1 cellular context compared by ENCODE assay signal in the genomic region with DNA sequence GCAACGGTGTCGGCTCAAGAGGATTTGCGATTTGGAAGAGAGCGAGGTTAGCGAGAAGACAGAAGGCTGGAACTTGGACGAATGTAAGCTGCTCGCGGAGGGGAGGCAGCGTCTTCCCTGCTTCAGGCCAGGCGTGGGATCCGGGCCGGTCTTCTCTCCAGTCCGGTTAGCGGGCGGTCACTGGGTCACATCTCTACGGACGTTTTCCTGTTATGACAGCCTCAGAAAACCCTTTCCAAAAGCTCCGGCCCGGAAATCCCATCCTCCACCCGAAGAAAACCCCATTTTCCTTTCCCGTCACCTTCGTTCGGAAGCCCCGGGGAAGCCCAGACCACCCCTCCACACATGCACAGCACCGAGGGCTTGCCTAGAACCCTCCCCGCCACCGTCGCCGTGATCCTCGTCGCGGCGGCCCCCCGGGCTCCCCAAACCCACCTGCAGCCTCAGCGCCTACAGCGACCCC.
A peak's percentile ranks its signal among the peaks of the same experiment; 100 is the strongest.
TF ChIP-seq lines count a peak whose summit lies in the region.

No MANE protein-coding gene starts in this region.

TF ChIP-seq in GM12878, 131 proteins besides CTCF, POLR2A, EP300 and RAD21:
- TF ChIP-seq POLR2AphosphoS2 (IDR thresholded peaks at IDR 0.05; ENCODE audit: low read depth, low read length): peak; percentile 68; the same call in 1 of the 2 replicates
- 0 out of 2 replicates have a peak, but pooled peaks have one; percentile 44 for TF ChIP-seq EED (IDR thresholded peaks at IDR 0.05; ENCODE audit: low read depth)
- TF ChIP-seq GATAD2B (conservative IDR thresholded peaks at IDR 0.05; ENCODE audit: low read depth): peak; percentile 26; the same call in 1 of the 2 replicates
- TF ChIP-seq NR2F1 (conservative IDR thresholded peaks at IDR 0.05): peak; percentile 76
- 0 out of 2 replicates have a peak, but pooled peaks have one; percentile 13 for TF ChIP-seq TCF12 (IDR thresholded peaks at IDR 0.05; ENCODE audit: low read depth, low read length)
- TF ChIP-seq ETV6 (conservative IDR thresholded peaks at IDR 0.05 in 1 of 2, IDR thresholded peaks at IDR 0.05 in 1 of 2; ENCODE audit: borderline replicate concordance in 1 of 2, low read depth in 1 of 2): no peak
- TF ChIP-seq, protein P1, sequence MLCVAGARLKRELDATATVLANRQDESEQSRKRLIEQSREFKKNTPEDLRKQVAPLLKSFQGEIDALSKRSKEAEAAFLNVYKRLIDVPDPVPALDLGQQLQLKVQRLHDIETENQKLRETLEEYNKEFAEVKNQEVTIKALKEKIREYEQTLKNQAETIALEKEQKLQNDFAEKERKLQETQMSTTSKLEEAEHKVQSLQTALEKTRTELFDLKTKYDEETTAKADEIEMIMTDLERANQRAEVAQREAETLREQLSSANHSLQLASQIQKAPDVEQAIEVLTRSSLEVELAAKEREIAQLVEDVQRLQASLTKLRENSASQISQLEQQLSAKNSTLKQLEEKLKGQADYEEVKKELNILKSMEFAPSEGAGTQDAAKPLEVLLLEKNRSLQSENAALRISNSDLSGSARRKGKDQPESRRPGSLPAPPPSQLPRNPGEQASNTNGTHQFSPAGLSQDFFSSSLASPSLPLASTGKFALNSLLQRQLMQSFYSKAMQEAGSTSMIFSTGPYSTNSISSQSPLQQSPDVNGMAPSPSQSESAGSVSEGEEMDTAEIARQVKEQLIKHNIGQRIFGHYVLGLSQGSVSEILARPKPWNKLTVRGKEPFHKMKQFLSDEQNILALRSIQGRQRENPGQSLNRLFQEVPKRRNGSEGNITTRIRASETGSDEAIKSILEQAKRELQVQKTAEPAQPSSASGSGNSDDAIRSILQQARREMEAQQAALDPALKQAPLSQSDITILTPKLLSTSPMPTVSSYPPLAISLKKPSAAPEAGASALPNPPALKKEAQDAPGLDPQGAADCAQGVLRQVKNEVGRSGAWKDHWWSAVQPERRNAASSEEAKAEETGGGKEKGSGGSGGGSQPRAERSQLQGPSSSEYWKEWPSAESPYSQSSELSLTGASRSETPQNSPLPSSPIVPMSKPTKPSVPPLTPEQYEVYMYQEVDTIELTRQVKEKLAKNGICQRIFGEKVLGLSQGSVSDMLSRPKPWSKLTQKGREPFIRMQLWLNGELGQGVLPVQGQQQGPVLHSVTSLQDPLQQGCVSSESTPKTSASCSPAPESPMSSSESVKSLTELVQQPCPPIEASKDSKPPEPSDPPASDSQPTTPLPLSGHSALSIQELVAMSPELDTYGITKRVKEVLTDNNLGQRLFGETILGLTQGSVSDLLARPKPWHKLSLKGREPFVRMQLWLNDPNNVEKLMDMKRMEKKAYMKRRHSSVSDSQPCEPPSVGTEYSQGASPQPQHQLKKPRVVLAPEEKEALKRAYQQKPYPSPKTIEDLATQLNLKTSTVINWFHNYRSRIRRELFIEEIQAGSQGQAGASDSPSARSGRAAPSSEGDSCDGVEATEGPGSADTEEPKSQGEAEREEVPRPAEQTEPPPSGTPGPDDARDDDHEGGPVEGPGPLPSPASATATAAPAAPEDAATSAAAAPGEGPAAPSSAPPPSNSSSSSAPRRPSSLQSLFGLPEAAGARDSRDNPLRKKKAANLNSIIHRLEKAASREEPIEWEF (IDR thresholded peaks at IDR 0.05; ENCODE audit: insufficient replicate concordance, low read depth, low read length): no peak
- TF ChIP-seq YBX1 (IDR thresholded peaks at IDR 0.05): no peak
- peak in 1 of 2 experiments; percentile 6; a peak in 2 of 4 replicates for TF ChIP-seq IKZF2 (IDR thresholded peaks at IDR 0.05)
- peak; percentile 53; the same call in 1 of the 2 replicates for TF ChIP-seq IKZF1 (conservative IDR thresholded peaks at IDR 0.05)
- 0 out of 2 replicates have a peak, but pooled peaks have one; percentile 1 for TF ChIP-seq BCL11A (IDR thresholded peaks at IDR 0.05; ENCODE audit: low read depth, low read length)
- TF ChIP-seq CBX3 (IDR thresholded peaks at IDR 0.05; ENCODE audit: borderline replicate concordance, low read depth): no peak
- TF ChIP-seq, protein P2, sequence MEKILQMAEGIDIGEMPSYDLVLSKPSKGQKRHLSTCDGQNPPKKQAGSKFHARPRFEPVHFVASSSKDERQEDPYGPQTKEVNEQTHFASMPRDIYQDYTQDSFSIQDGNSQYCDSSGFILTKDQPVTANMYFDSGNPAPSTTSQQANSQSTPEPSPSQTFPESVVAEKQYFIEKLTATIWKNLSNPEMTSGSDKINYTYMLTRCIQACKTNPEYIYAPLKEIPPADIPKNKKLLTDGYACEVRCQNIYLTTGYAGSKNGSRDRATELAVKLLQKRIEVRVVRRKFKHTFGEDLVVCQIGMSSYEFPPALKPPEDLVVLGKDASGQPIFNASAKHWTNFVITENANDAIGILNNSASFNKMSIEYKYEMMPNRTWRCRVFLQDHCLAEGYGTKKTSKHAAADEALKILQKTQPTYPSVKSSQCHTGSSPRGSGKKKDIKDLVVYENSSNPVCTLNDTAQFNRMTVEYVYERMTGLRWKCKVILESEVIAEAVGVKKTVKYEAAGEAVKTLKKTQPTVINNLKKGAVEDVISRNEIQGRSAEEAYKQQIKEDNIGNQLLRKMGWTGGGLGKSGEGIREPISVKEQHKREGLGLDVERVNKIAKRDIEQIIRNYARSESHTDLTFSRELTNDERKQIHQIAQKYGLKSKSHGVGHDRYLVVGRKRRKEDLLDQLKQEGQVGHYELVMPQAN (conservative IDR thresholded peaks at IDR 0.05): no peak; the same call in 1 of the 2 replicates
